Comparison of ENCODE assay signal across 9 cellular contexts in genomic region chr16:728890-729744, GRCh38. TPM values are rescaled to one million over a fixed set of nuclear protein-coding genes. Genes with fewer than 3 reads are reported as not detected.
DNase-seq lines count a peak whose midpoint lies in the region; ATAC-seq and TF ChIP-seq lines count a peak whose summit lies in the region.
"Had no signal": no experiment of that assay in that cellular context is flagged by ENCODE, and none has a peak within 500 bp of the region (broad histone marks: within the 10 kb centered on the region; RNA-seq: fewer than 3 reads in every experiment).

No MANE protein-coding gene starts in this region.

- no peaks in the 10 kb centered on the region for H3K36me3 ChIP-seq in Caco-2 (ENCODE audit: control insufficient read depth, insufficient read depth, low read length)
- H3K36me3 ChIP-seq in Karpas-422 (ENCODE audit: insufficient read depth, low read length), result peaks cover 12% of the 10 kb centered on the region; the same call in 1 of the 2 replicates

- H3K27me3 Mint-ChIP-seq in Caco-2 (ENCODE audit: insufficient read depth, unreplicated experiment), result no peaks in the 10 kb centered on the region
- H3K27me3 Mint-ChIP-seq in osteocyte (ENCODE audit: unreplicated experiment), result no peaks in the 10 kb centered on the region
- H3K27me3 Mint-ChIP-seq in activated T-helper 17 cell treated with anti-CD3 and anti-CD28 coated beads, Interleukin-2, amount 50 U/mL, for 72 hours, result no peaks in the 10 kb centered on the region

- no peak for ATAC-seq in activated T-helper 17 cell treated with anti-CD3 and anti-CD28 coated beads, Interleukin-2, amount 50 U/mL, for 72 hours (replicated peaks)

- H3K4me3 Mint-ChIP-seq in Caco-2 (ENCODE audit: unreplicated experiment) (peak overlapping the region; percentile 64), osteocyte (ENCODE audit: unreplicated experiment) (no peak overlapping the region)
- no peak overlapping the region for H3K4me3 Mint-ChIP-seq in activated T-helper 17 cell treated with anti-CD3 and anti-CD28 coated beads, Interleukin-2, amount 50 U/mL, for 72 hours

- POLR2A ChIA-PET in Caco-2 (lab: Charles Lee), result interaction anchor here (0.6 to 1.5 kb wide), 2 partner anchors 12 to 20 kb away, joined by 3 read pairs; partner anchors contain the start of gene CIAO3

- CTCF ChIA-PET in Caco-2 (lab: Charles Lee), result interaction anchor here (0.6 kb wide), 1 partner anchor 601 kb away, joined by 4 read pairs; no protein-coding TSS in a partner anchor

- no peaks in the 10 kb centered on the region for H3K9me2 ChIP-seq in Karpas-422 (replicated peaks; ENCODE audit: insufficient read depth, low read length)

- peaks cover 26% of the 10 kb centered on the region for H3K36me3 Mint-ChIP-seq in Caco-2 (ENCODE audit: insufficient read depth, unreplicated experiment)
- peaks cover 2% of the 10 kb centered on the region for H3K36me3 Mint-ChIP-seq in osteocyte (ENCODE audit: unreplicated experiment)
- peaks cover 11% of the 10 kb centered on the region for H3K36me3 Mint-ChIP-seq in activated T-helper 17 cell treated with anti-CD3 and anti-CD28 coated beads, Interleukin-2, amount 50 U/mL, for 72 hours (ENCODE audit: low read depth)

- no peaks in the 10 kb centered on the region for H3K9me3 ChIP-seq in Caco-2
- H3K9me3 ChIP-seq in Karpas-422 (ENCODE audit: low read length), result no peaks in the 10 kb centered on the region

- H3K4me1 Mint-ChIP-seq in Caco-2 (ENCODE audit: low read depth, unreplicated experiment) (no peaks in the 10 kb centered on the region), osteocyte (ENCODE audit: unreplicated experiment) (no peaks in the 10 kb centered on the region)
- no peaks in the 10 kb centered on the region for H3K4me1 Mint-ChIP-seq in activated T-helper 17 cell treated with anti-CD3 and anti-CD28 coated beads, Interleukin-2, amount 50 U/mL, for 72 hours

- intact Hi-C loops in Caco-2 (cut with micrococcal nuclease; ENCODE audit: unreplicated experiment), result no loop called here

- BruUV-seq in Caco-2 (replicated peaks; lab: Mats Ljungman, UMichigan), result no TSS peak

- H3K79me2 ChIP-seq in Karpas-422 (ENCODE audit: low read length), result peaks cover 21% of the 10 kb centered on the region

- H3K9ac ChIP-seq in Karpas-422 (ENCODE audit: low read length), result peak overlapping the region; percentile 91

- peak overlapping the region; percentile 64 for H3K27ac ChIP-seq in Karpas-422 (ENCODE audit: low read length)

- H3K4me3 ChIP-seq in Caco-2 (ENCODE audit: low read depth, low read length), result peak overlapping the region; percentile 65
- H3K4me3 ChIP-seq in Karpas-422 (ENCODE audit: low read length), result peak overlapping the region; percentile 91
- peak overlapping the region; percentile 68 for H3K4me3 ChIP-seq in choroid plexus epithelial cell (ENCODE audit: low read depth, low read length)

- H3K27ac Mint-ChIP-seq in Caco-2 (ENCODE audit: unreplicated experiment), result no peak overlapping the region
- no peak overlapping the region for H3K27ac Mint-ChIP-seq in osteocyte (ENCODE audit: unreplicated experiment)
- no peak overlapping the region for H3K27ac Mint-ChIP-seq in activated T-helper 17 cell treated with anti-CD3 and anti-CD28 coated beads, Interleukin-2, amount 50 U/mL, for 72 hours

- H3K4me1 ChIP-seq in Caco-2, result peaks cover 3% of the 10 kb centered on the region; the same call in 1 of the 2 replicates
- peaks cover 66% of the 10 kb centered on the region for H3K4me1 ChIP-seq in Karpas-422 (ENCODE audit: low read length)

- no peak overlapping the region for H2AFZ ChIP-seq in Karpas-422 (ENCODE audit: low read length)

- H3K9me3 Mint-ChIP-seq in Caco-2 (ENCODE audit: unreplicated experiment), result no peaks in the 10 kb centered on the region
- no peaks in the 10 kb centered on the region for H3K9me3 Mint-ChIP-seq in osteocyte (ENCODE audit: unreplicated experiment)
- no peaks in the 10 kb centered on the region for H3K9me3 Mint-ChIP-seq in activated T-helper 17 cell treated with anti-CD3 and anti-CD28 coated beads, Interleukin-2, amount 50 U/mL, for 72 hours

- TF ChIP-seq CTCF in Caco-2 (IDR thresholded peaks at IDR 0.05; ENCODE audit: insufficient read depth in 1 of 2, low read depth in 1 of 2, low read length in 1 of 2, severe bottlenecking in 1 of 2, unreplicated experiment in 1 of 2) (no peak), choroid plexus epithelial cell (conservative IDR thresholded peaks at IDR 0.05; ENCODE audit: low read depth, low read length) (no peak), osteocyte (IDR thresholded peaks at IDR 0.05) (no peak)

- H3K4me2 ChIP-seq in Karpas-422 (ENCODE audit: low read depth, low read length, poor library complexity, severe bottlenecking), result peak overlapping the region; percentile 93

- H3K27me3 ChIP-seq in Caco-2 (replicated peaks; ENCODE audit: control insufficient read depth, insufficient read depth, low read length) (no peaks in the 10 kb centered on the region), Karpas-422 (ENCODE audit: low read length) (no peaks in the 10 kb centered on the region)

- DNase-seq in Caco-2 (no peak), Karpas-422 (no peak), choroid plexus epithelial cell (ENCODE audit: low read depth) (no peak), osteocyte (ENCODE audit: extremely low spot score, unreplicated experiment) (peak; percentile 84), NCI-H345 (lab: John Stamatoyannopoulos, UW) (no peak), activated gamma-delta T cell treated with Interleukin-2 at 50 U/mL for 16 hours (no peak), NCI-H774 (lab: John Stamatoyannopoulos, UW) (no peak)
- DNase-seq: GDM1 had no signal

- no peaks in the 10 kb centered on the region for H4K20me1 ChIP-seq in Karpas-422 (ENCODE audit: insufficient read depth, low read depth, low read length)

RNA-seq across cellular contexts. Expression of gene HAGHL, which starts 2.2 kb away (rescaled TPM):
- total RNA-seq in Caco-2 (2022), result 6.8 and 9.7 TPM in 2 replicates
- 57.4 and 159 TPM in 2 replicates for total RNA-seq in Karpas-422 (2014; rRNA removed; shearing (Covaris generic); ENCODE audit: low replicate concordance)
- total RNA-seq in osteocyte, result 11.3 and 17.3 TPM in 2 replicates
- total RNA-seq in activated T-helper 17 cell treated with anti-CD3 and anti-CD28 coated beads, Interleukin-2, amount 50 U/mL, for 72 hours, result 10 to 100 TPM in 1 of 2 donors, 1 to 10 TPM in 1; 9.2 to 14.0 TPM

RNA-seq across cellular contexts. Expression of gene CCDC78, which starts 2.9 kb away (rescaled TPM):
- 3.5 and 4.6 TPM in 2 replicates for total RNA-seq in Caco-2 (2022)
- total RNA-seq in Karpas-422 (2014; rRNA removed; shearing (Covaris generic); ENCODE audit: low replicate concordance), result 29.4 and 110 TPM in 2 replicates
- 2.6 and 3.1 TPM in 2 replicates for total RNA-seq in osteocyte
- total RNA-seq in activated T-helper 17 cell treated with anti-CD3 and anti-CD28 coated beads, Interleukin-2, amount 50 U/mL, for 72 hours, result 1 to 10 TPM; 4.3 to 4.4 TPM

RNA-seq across cellular contexts. Expression of gene ANTKMT, which starts 8.2 kb away (rescaled TPM):
- total RNA-seq in Caco-2 (2022) (39.7 and 42.6 TPM in 2 replicates), osteocyte (41.5 and 41.7 TPM in 2 replicates)
- total RNA-seq in Karpas-422 (2014; rRNA removed; shearing (Covaris generic); ENCODE audit: low replicate concordance), result 19.8 and 53.3 TPM in 2 replicates
- total RNA-seq in activated T-helper 17 cell treated with anti-CD3 and anti-CD28 coated beads, Interleukin-2, amount 50 U/mL, for 72 hours, result 10 to 100 TPM; 13.5 to 22.4 TPM

RNA-seq across cellular contexts. Expression of gene CIAO3, which starts 11.7 kb away (rescaled TPM):
- total RNA-seq in Caco-2 (2022), result 42.9 and 44.5 TPM in 2 replicates
- total RNA-seq in Karpas-422 (2014; rRNA removed; shearing (Covaris generic); ENCODE audit: low replicate concordance), result 32.1 and 77.4 TPM in 2 replicates
- total RNA-seq in osteocyte, result 31.4 and 31.5 TPM in 2 replicates
- total RNA-seq in activated T-helper 17 cell treated with anti-CD3 and anti-CD28 coated beads, Interleukin-2, amount 50 U/mL, for 72 hours, result 10 to 100 TPM; 39.2 to 47.1 TPM

RNA-seq across cellular contexts. Expression of gene METRN, which starts 14.2 kb away (rescaled TPM):
- total RNA-seq in Caco-2 (2022), result 20.0 and 23.4 TPM in 2 replicates
- total RNA-seq in Karpas-422 (2014; rRNA removed; shearing (Covaris generic); ENCODE audit: low replicate concordance), result 25.2 and 132 TPM in 2 replicates
- total RNA-seq in osteocyte, result 48.2 and 49.7 TPM in 2 replicates
- 1 to 10 TPM; 4.5 to 8.4 TPM for total RNA-seq in activated T-helper 17 cell treated with anti-CD3 and anti-CD28 coated beads, Interleukin-2, amount 50 U/mL, for 72 hours
